In genomic region chr12:120534703-120535655, GRCh38 we compare ENCODE assay signal across 8 cellular contexts. TPM values are rescaled to one million over a fixed set of nuclear protein-coding genes. Genes with fewer than 3 reads are reported as not detected.
DNase-seq lines count a peak whose midpoint lies in the region; ATAC-seq lines count a peak whose summit lies in the region.

No MANE protein-coding gene starts in this region.

- H3K9me3 ChIP-seq in BLaER1 treated with 17β-estradiol and CSF1 and Interleukin-3, amounts not matched to agents 10 nM and 100 nM (replicated peaks in 1 of 11): no peaks in the 10 kb centered on the region

- H3K27me3 ChIP-seq in BLaER1 treated with 17β-estradiol and CSF1 and Interleukin-3, amounts not matched to agents 10 nM and 100 nM: no peaks in the 10 kb centered on the region
- H3K27me3 ChIP-seq in rectal smooth muscle tissue (ENCODE audit: control insufficient read depth, insufficient read depth, low read length): no peaks in the 10 kb centered on the region

- peak overlapping the region; percentile 88 to 100 (median 96) for H3K4me3 ChIP-seq in BLaER1 treated with 17β-estradiol and CSF1 and Interleukin-3, amounts not matched to agents 10 nM and 100 nM
- peak overlapping the region; percentile 96 for H3K4me3 ChIP-seq in rectal smooth muscle tissue (ENCODE audit: low read length)

- H3K4me2 ChIP-seq in BLaER1 treated with 17β-estradiol and CSF1 and Interleukin-3, amounts not matched to agents 10 nM and 100 nM: peak overlapping the region; percentile 85 to 98 (median 92)

- H3K36me3 ChIP-seq in BLaER1 treated with 17β-estradiol and CSF1 and Interleukin-3, amounts not matched to agents 10 nM and 100 nM: peaks cover 21 to 42% (median 39%) of the 10 kb centered on the region in 11 experiments
- H3K36me3 ChIP-seq in rectal smooth muscle tissue (ENCODE audit: control insufficient read depth, insufficient read depth, low read length): peaks cover 3% of the 10 kb centered on the region

- peaks cover 48 to 57% (median 54%) of the 10 kb centered on the region in 11 experiments for H4K20me1 ChIP-seq in BLaER1 treated with 17β-estradiol and CSF1 and Interleukin-3, amounts not matched to agents 10 nM and 100 nM

- H3K9ac ChIP-seq in BLaER1 treated with 17β-estradiol and CSF1 and Interleukin-3, amounts not matched to agents 10 nM and 100 nM: peak overlapping the region; percentile 95 to 99 (median 96)
- peak overlapping the region; percentile 84 for H3K9ac ChIP-seq in rectal smooth muscle tissue (ENCODE audit: low read length)

- ATAC-seq in GM19328 (IDR thresholded peaks at IDR 0.05; ENCODE audit: unreplicated experiment) (peak; percentile 33), HG03565 (IDR thresholded peaks at IDR 0.05; ENCODE audit: unreplicated experiment) (peak; percentile 16)

- peak; percentile 24 for DNase-seq in SHP77 treated with DMSO at 0.1 percent for 48 hours (lab: John Stamatoyannopoulos, UW)
- DNase-seq in activated naive CD4-positive, alpha-beta T cell treated with anti-CD3 and anti-CD28 coated beads, Interleukin-2, amount 50 U/mL, for 16 hours: peak; percentile 62
- DNase-seq in cardiac septum (ENCODE audit: low spot score): peak; percentile 79
- no peak for DNase-seq in medulla oblongata (ENCODE audit: extremely low spot score)

- H3K4me1 ChIP-seq in BLaER1 treated with 17β-estradiol and CSF1 and Interleukin-3, amounts not matched to agents 10 nM and 100 nM: peaks cover 41 to 57% (median 47%) of the 10 kb centered on the region in 10 experiments
- peaks cover 41% of the 10 kb centered on the region for H3K4me1 ChIP-seq in rectal smooth muscle tissue (ENCODE audit: control insufficient read depth, insufficient read depth, low read length)

- intact Hi-C loops in cardiac septum (cut with DNase I): loop anchor here (5.0 kb wide), 2 partner anchors 38 to 47 kb away; partner anchors contain the start of genes DYNLL1 and POP5

- H3K27ac ChIP-seq in BLaER1 treated with 17β-estradiol and CSF1 and Interleukin-3, amounts not matched to agents 10 nM and 100 nM: peak overlapping the region; percentile 91 to 95 (median 92)
- H3K27ac ChIP-seq in rectal smooth muscle tissue (ENCODE audit: low read depth, low read length): peak overlapping the region; percentile 88

RNA-seq across cellular contexts. Expression of gene RNF10, which starts 0.8 kb away (rescaled TPM):
- total RNA-seq in cardiac septum: 249 TPM

RNA-seq across cellular contexts. Expression of gene COQ5, which starts 6.0 kb away (rescaled TPM):
- total RNA-seq in cardiac septum: 31.8 TPM

RNA-seq across cellular contexts. Expression of gene DYNLL1, which starts 39.1 kb away (rescaled TPM):
- total RNA-seq in cardiac septum: 243 TPM

RNA-seq across cellular contexts. Expression of gene POP5, which starts 46.2 kb away (rescaled TPM):
- total RNA-seq in cardiac septum: 36.5 TPM
